Comparison of ENCODE assay signal across 7 cellular contexts in the genomic region with DNA sequence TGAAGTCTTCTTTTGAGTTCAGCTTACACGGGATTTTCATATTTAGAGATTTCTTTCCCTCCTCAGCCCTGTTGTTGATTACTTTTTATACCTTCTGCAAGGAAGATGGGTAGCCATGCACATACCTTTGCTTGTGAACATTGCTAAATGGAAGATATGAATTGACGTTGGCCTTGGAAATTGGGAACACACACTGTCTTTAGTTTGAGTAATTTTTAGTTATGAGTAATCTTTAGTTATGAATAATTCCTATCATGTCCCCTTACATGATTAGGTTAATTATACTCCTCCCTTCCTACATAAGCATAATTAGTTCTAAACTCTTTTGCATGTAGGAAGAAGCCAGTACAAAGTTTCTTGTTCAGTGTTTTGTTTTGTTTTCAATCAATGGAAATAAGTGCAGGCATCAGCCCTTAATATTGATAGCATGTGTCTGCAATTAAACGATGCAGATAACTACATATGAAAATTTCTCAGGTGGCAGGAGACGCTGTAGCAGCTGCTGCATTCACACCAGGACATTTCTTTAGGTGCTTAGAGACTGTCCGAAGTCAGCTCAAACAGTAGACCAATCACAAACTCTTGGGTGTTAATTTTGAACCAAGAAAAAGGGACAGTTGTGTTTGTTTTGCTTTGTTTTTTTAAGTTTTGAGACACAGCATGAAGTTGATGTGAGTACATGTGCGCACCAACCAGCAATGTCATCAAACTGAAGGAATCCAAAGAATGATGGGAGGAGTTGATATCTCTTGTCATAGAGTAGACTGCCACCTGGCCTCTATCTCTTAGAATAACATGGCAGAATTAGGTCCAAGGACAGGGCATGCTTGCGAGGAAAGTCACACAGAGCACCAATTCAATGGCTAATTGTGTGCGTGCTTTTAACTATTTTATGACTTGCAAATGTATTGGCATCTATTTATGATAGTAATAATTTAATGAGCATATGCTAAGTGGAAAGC. TPM values are rescaled to one million over a fixed set of nuclear protein-coding genes. Genes with fewer than 3 reads are reported as not detected.
DNase-seq lines count a peak whose midpoint lies in the region; ATAC-seq and TF ChIP-seq lines count a peak whose summit lies in the region.

No MANE protein-coding gene starts in this region.

- DNase-seq in osteoblast (ENCODE audit: insufficient read length, low spot score, missing footprints) (no peak), head of caudate nucleus (no peak), LoVo (ENCODE audit: low spot score) (no peak)

- H3K36me3 ChIP-seq in Loucy (ENCODE audit: insufficient read depth, low read length), result peaks cover 38% of the 10 kb centered on the region; the same call in 1 of the 2 replicates
- peaks cover 25% of the 10 kb centered on the region for H3K36me3 ChIP-seq in osteoblast (ENCODE audit: insufficient read depth, low read length)

- H3K9me2 ChIP-seq in Loucy (replicated peaks; ENCODE audit: low read depth, low read length), result no peaks in the 10 kb centered on the region

- H3K9me3 ChIP-seq in Loucy (ENCODE audit: insufficient read depth, low read depth, low read length), result no peaks in the 10 kb centered on the region
- no peaks in the 10 kb centered on the region for H3K9me3 ChIP-seq in osteoblast (ENCODE audit: low read depth, low read length)

- H4K20me1 ChIP-seq in Loucy (ENCODE audit: insufficient read depth, low read length, poor library complexity, severe bottlenecking) (no peaks in the 10 kb centered on the region), osteoblast (ENCODE audit: insufficient read depth, low read length) (no peaks in the 10 kb centered on the region)

- ATAC-seq in esophagus mucosa (peak; percentile 67), GM19023 (IDR thresholded peaks at IDR 0.05; ENCODE audit: unreplicated experiment) (no peak)

- H3K4me1 ChIP-seq in Loucy (ENCODE audit: insufficient read depth, low read length, poor library complexity, severe bottlenecking) (no peaks in the 10 kb centered on the region), osteoblast (ENCODE audit: insufficient read depth, low read length) (no peaks in the 10 kb centered on the region)

- H3K4me2 ChIP-seq in Loucy (ENCODE audit: low read depth, low read length, poor library complexity, severe bottlenecking), result no peak overlapping the region
- no peak overlapping the region for H3K4me2 ChIP-seq in osteoblast (ENCODE audit: insufficient read depth, low read length)

- H3K27ac ChIP-seq in osteoblast (ENCODE audit: low read depth, low read length), result no peak overlapping the region

- TF ChIP-seq CTCF in GM12872 (IDR thresholded peaks at IDR 0.05; ENCODE audit: insufficient read depth, low read depth, low read length) (0 out of 3 replicates have a peak, but pooled peaks have one; percentile 30), Loucy (conservative IDR thresholded peaks at IDR 0.05; ENCODE audit: low read length) (peak; percentile 54), osteoblast (IDR thresholded peaks at IDR 0.05; ENCODE audit: extremely low read depth, low read depth, low read length) (peak; percentile 19)

- no peaks in the 10 kb centered on the region for H3K27me3 ChIP-seq in Loucy (ENCODE audit: insufficient read depth, low read length, poor library complexity, severe bottlenecking)
- no peaks in the 10 kb centered on the region for H3K27me3 ChIP-seq in osteoblast (ENCODE audit: insufficient read depth, low read length)

- H3K4me3 ChIP-seq in Loucy (ENCODE audit: low read length, poor library complexity, severe bottlenecking) (no peak overlapping the region), osteoblast (ENCODE audit: insufficient read depth, low read length) (no peak overlapping the region)

- intact Hi-C loops in head of caudate nucleus (cut with DNase I), result no loop called here

- no peak overlapping the region for H3K9ac ChIP-seq in Loucy (ENCODE audit: low read depth, low read length, poor library complexity, severe bottlenecking)

- H3K79me2 ChIP-seq in Loucy (ENCODE audit: insufficient read depth, low read length), result no peaks in the 10 kb centered on the region
- no peaks in the 10 kb centered on the region for H3K79me2 ChIP-seq in osteoblast (ENCODE audit: insufficient read depth, low read length)

- H2AFZ ChIP-seq in Loucy (ENCODE audit: low read length) (no peak overlapping the region), osteoblast (ENCODE audit: low read length) (no peak overlapping the region)

- H3F3A ChIP-seq in Loucy (ENCODE audit: low read depth), result no peaks in the 10 kb centered on the region

RNA-seq across cellular contexts. Expression of a gene that starts 51.4 kb away (rescaled TPM):
- total RNA-seq in esophagus mucosa (81.7 TPM), osteoblast (83.1 and 101 TPM in 2 replicates)
